ENCODE assay signal across 18 cellular contexts in the genomic region with DNA sequence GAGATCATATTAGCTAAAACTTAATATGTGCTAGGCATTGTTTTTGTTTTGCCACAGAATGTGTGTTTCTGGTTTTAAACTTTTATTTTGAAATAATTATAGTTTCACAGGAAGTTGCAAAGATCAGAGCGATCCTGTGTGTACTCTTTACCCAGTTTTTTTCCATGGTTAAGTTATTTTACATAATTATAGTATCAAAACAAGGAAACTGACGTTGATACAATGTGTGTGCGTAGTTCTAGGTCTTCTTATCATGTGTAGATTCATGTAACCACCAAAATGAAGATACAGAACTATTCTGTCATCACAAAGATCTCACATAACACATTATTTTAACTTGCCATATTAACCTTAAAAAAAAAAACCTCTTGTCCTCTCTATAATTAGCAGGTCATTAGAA.
"Had no signal": no experiment of that assay in that cellular context is flagged by ENCODE, and none has a peak within 500 bp of the region (broad histone marks: within the 10 kb centered on the region; RNA-seq: fewer than 3 reads in every experiment).

No MANE protein-coding gene starts in this region.

- H3K27me3 Mint-ChIP-seq: stimulated activated naive CD8-positive, alpha-beta T cell treated with anti-CD3 and anti-CD28 coated beads, Interleukin-15, Interleukin-2, amounts not matched to agents 100 ng/mL and 50 ng/mL, for 24 hours had no signal

- H3K4me1 ChIP-seq: foreskin keratinocyte, pancreas, prostate gland, right lobe of liver had no signal

- H3K9me3 ChIP-seq: mucosa of descending colon, pancreas, prostate gland, right lobe of liver, thoracic aorta, transverse colon had no signal

- H3K4me1 Mint-ChIP-seq: nephron had no signal

- H3K27ac ChIP-seq: foreskin keratinocyte, pancreas, prostate gland, right lobe of liver, thoracic aorta, transverse colon had no signal

- H3K9me3 Mint-ChIP-seq: endodermal cell; nephron; stimulated activated effector memory CD8-positive, alpha-beta T cell treated with anti-CD3 and anti-CD28 coated beads, Interleukin-12 subunit alpha, Interleukin-12 subunit beta, amount 100 ng/mL, for 72 hours; stimulated activated naive CD8-positive, alpha-beta T cell treated with anti-CD3 and anti-CD28 coated beads, Interleukin-15, Interleukin-2, amounts not matched to agents 100 ng/mL and 50 ng/mL, for 24 hours had no signal

- H3K4me3 Mint-ChIP-seq: endodermal cell; nephron; stimulated activated effector memory CD8-positive, alpha-beta T cell treated with anti-CD3 and anti-CD28 coated beads, Interleukin-12 subunit alpha, Interleukin-12 subunit beta, amount 100 ng/mL, for 72 hours; stimulated activated naive CD8-positive, alpha-beta T cell treated with anti-CD3 and anti-CD28 coated beads, Interleukin-15, Interleukin-2, amounts not matched to agents 100 ng/mL and 50 ng/mL, for 24 hours had no signal

- ATAC-seq: foreskin keratinocyte; left colon; left ventricle myocardium superior; mucosa of descending colon; pancreas; stimulated activated effector memory CD8-positive, alpha-beta T cell treated with anti-CD3 and anti-CD28 coated beads, Interleukin-12 subunit alpha, Interleukin-12 subunit beta, amount 100 ng/mL, for 72 hours had no signal

- H3K27ac Mint-ChIP-seq: endodermal cell; nephron; stimulated activated effector memory CD8-positive, alpha-beta T cell treated with anti-CD3 and anti-CD28 coated beads, Interleukin-12 subunit alpha, Interleukin-12 subunit beta, amount 100 ng/mL, for 72 hours had no signal

- H3K4me3 ChIP-seq: lung, mucosa of descending colon, pancreas, prostate gland, right lobe of liver, thoracic aorta, transverse colon had no signal

- H3K27me3 ChIP-seq: foreskin keratinocyte, pancreas, right lobe of liver, transverse colon had no signal

- DNase-seq: endodermal cell; erythroblast; foreskin keratinocyte; left colon; left ventricle myocardium superior; mucosa of descending colon; occipital lobe; pancreas; right lobe of liver; stimulated activated CD4-positive, alpha-beta T cell treated with anti-CD3 and anti-CD28 coated beads, Interleukin-4, amount 100 ng/mL, for 1 hour; stimulated activated CD8-positive, alpha-beta memory T cell treated with anti-CD3 and anti-CD28 coated beads, Interleukin-4, amount 100 ng/mL, for 48 hours; transverse colon had no signal

- H3K36me3 ChIP-seq: prostate gland had no signal
